Comparison of ENCODE assay signal across 14 cellular contexts in genomic region chr11:20501252-20501651, GRCh38.
DNase-seq lines count a peak whose midpoint lies in the region; ATAC-seq and FAIRE-seq lines count a peak whose summit lies in the region.
"Had no signal": no experiment of that assay in that cellular context is flagged by ENCODE, and none has a peak within 500 bp of the region (broad histone marks: within the 10 kb centered on the region; RNA-seq: fewer than 3 reads in every experiment).

No MANE protein-coding gene starts in this region.

- FAIRE-seq in frontal cortex (lab: Jason Lieb, UNC): no peak

- H3K9me3 Mint-ChIP-seq in activated CD4-positive, alpha-beta T cell treated with anti-CD3 and anti-CD28 coated beads, Interleukin-2, amount 10 ng/mL, durations not matched to agents 24 days and 14 days: no peaks in the 10 kb centered on the region

- DNase-seq in SW480 (ENCODE audit: low spot score) (peak; percentile 33), DMS79 treated with DMSO at 0.1 percent for 48 hours (lab: John Stamatoyannopoulos, UW) (no peak), frontal cortex (ENCODE audit: low spot score in 2 of 2) (no peak)
- no peak for DNase-seq in activated CD4-positive, alpha-beta T cell treated with anti-CD3 and anti-CD28 coated beads, Interleukin-2, amount 10 ng/mL, durations not matched to agents 24 days and 14 days
- DNase-seq in stimulated activated CD8-positive, alpha-beta memory T cell treated with anti-CD3 and anti-CD28 coated beads, Interleukin-4, amount 100 ng/mL, for 48 hours: no peak
- DNase-seq: activated CD4-positive, alpha-beta T cell treated with anti-CD3 and anti-CD28 coated beads for 4 hours; anterior cingulate cortex; colonic mucosa; DND-41; KBM-7; T-helper 2 cell had no signal

- H3K4me3 Mint-ChIP-seq in activated CD4-positive, alpha-beta T cell treated with anti-CD3 and anti-CD28 coated beads, Interleukin-2, amount 10 ng/mL, durations not matched to agents 24 days and 14 days: no peak overlapping the region

- intact Hi-C loops in activated CD4-positive, alpha-beta T cell treated with anti-CD3 and anti-CD28 coated beads, Interleukin-2, amount 10 ng/mL, durations not matched to agents 24 days and 14 days (cut with micrococcal nuclease): no loop called here

- H3K27ac Mint-ChIP-seq in activated CD4-positive, alpha-beta T cell treated with anti-CD3 and anti-CD28 coated beads, Interleukin-2, amount 10 ng/mL, durations not matched to agents 24 days and 14 days: no peak overlapping the region

- H3K4me1 Mint-ChIP-seq in activated CD4-positive, alpha-beta T cell treated with anti-CD3 and anti-CD28 coated beads, Interleukin-2, amount 10 ng/mL, durations not matched to agents 24 days and 14 days: peaks cover 2% of the 10 kb centered on the region

- H3K36me3 Mint-ChIP-seq in activated CD4-positive, alpha-beta T cell treated with anti-CD3 and anti-CD28 coated beads, Interleukin-2, amount 10 ng/mL, durations not matched to agents 24 days and 14 days (ENCODE audit: low read depth): peaks cover 29% of the 10 kb centered on the region

- H3K27me3 Mint-ChIP-seq in activated CD4-positive, alpha-beta T cell treated with anti-CD3 and anti-CD28 coated beads, Interleukin-2, amount 10 ng/mL, durations not matched to agents 24 days and 14 days: no peaks in the 10 kb centered on the region

- ATAC-seq in GM18517 (IDR thresholded peaks at IDR 0.05; ENCODE audit: unreplicated experiment): peak; percentile 86
- ATAC-seq in GM19467 (IDR thresholded peaks at IDR 0.05; ENCODE audit: unreplicated experiment): peak; percentile 79
- ATAC-seq in HG02981 (IDR thresholded peaks at IDR 0.05; ENCODE audit: unreplicated experiment): peak; percentile 78
